In the genomic region with DNA sequence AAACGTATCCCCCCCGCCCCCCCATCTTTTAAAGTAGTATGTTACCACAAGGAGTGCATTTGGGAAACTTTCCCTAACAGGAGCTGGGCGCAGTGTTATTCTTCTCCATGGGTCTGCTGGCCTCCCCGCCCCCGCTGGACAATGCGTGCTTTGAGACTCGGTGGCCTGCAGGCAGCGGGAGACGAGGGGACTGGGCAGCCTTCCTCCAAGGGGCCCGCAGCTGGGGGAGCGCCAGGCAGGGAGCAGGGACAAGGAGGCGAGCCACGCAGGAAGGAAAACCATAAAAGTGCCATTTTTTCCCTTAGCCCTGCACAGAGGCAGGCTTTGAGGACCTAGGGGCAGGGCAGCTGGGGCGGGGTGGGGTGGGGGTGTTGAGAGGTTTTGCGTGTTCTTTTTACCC, we compare ENCODE assay signal across 2 cellular contexts.
TF ChIP-seq lines count a peak whose summit lies in the region.

No MANE protein-coding gene starts in this region.

TF ChIP-seq in WTC11, 78 proteins besides CTCF, POLR2A, EP300 and RAD21:
- TF ChIP-seq, protein P1, sequence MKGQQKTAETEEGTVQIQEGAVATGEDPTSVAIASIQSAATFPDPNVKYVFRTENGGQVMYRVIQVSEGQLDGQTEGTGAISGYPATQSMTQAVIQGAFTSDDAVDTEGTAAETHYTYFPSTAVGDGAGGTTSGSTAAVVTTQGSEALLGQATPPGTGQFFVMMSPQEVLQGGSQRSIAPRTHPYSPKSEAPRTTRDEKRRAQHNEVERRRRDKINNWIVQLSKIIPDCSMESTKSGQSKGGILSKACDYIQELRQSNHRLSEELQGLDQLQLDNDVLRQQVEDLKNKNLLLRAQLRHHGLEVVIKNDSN (CRISPR knock-in tag; IDR thresholded peaks at IDR 0.05): no peak
- TF ChIP-seq SOX15 (CRISPR knock-in tag; IDR thresholded peaks at IDR 0.05) (no peak), NFYB (CRISPR knock-in tag; conservative IDR thresholded peaks at IDR 0.05; ENCODE audit: low read depth) (no peak)
TF ChIP-seq in WTC11: peak in this region for 0.

TF ChIP-seq in SK-N-SH, 30 proteins besides CTCF, POLR2A, EP300 and RAD21:
- TF ChIP-seq SIN3A (IDR thresholded peaks at IDR 0.05; ENCODE audit: borderline replicate concordance, low read depth, low read length): no peak
- no peak for TF ChIP-seq YY1 (IDR thresholded peaks at IDR 0.05; ENCODE audit: low read depth)
- TF ChIP-seq NFIC (IDR thresholded peaks at IDR 0.05; ENCODE audit: borderline replicate concordance): no peak
- no peak for TF ChIP-seq JUND (IDR thresholded peaks at IDR 0.05)
- TF ChIP-seq MEF2A (IDR thresholded peaks at IDR 0.05; ENCODE audit: borderline replicate concordance, low read depth): no peak
- TF ChIP-seq GATA2 (CRISPR knock-in tag; IDR thresholded peaks at IDR 0.05): no peak
- TF ChIP-seq MAX (IDR thresholded peaks at IDR 0.05; ENCODE audit: low read depth): no peak
- no peak for TF ChIP-seq RXRA (IDR thresholded peaks at IDR 0.05; ENCODE audit: borderline replicate concordance, low read depth)
- no peak for TF ChIP-seq CHD2 (IDR thresholded peaks at IDR 0.05; ENCODE audit: low read length, partially characterized antibody)
